10 cellular contexts compared by ENCODE assay signal in genomic region chr12:54723653-54724256, GRCh38.
DNase-seq lines count a peak whose midpoint lies in the region; ATAC-seq and TF ChIP-seq lines count a peak whose summit lies in the region.
"Had no signal": no experiment of that assay in that cellular context is flagged by ENCODE, and none has a peak within 500 bp of the region (broad histone marks: within the 10 kb centered on the region; RNA-seq: fewer than 3 reads in every experiment).

No MANE protein-coding gene starts in this region.

- H3K9me3 ChIP-seq in adrenal gland (replicated peaks in 1 of 3), result no peaks in the 10 kb centered on the region
- H3K9me3 ChIP-seq: neutrophil, SJSA1 had no signal

- H3K4me3 Mint-ChIP-seq in memory B cell, result no peak overlapping the region
- no peak overlapping the region for H3K4me3 Mint-ChIP-seq in activated T-helper 2 cell treated with anti-CD3 and anti-CD28 coated beads, Interferon-gamma antibody, Interleukin-2, Interleukin-4, amounts not matched to agents 10 μg/mL and 5 μg/mL and 100 μg/mL, durations not matched to agents 14 hours and 24 hours and 36 hours (ENCODE audit: low read depth)

- H3K9me3 Mint-ChIP-seq in memory B cell, result no peaks in the 10 kb centered on the region
- no peaks in the 10 kb centered on the region for H3K9me3 Mint-ChIP-seq in activated T-helper 2 cell treated with anti-CD3 and anti-CD28 coated beads, Interferon-gamma antibody, Interleukin-2, Interleukin-4, amounts not matched to agents 10 μg/mL and 5 μg/mL and 100 μg/mL, durations not matched to agents 14 hours and 24 hours and 36 hours

- H3K4me1 ChIP-seq in adrenal gland (replicated peaks in 1 of 2), result no peaks in the 10 kb centered on the region
- H3K4me1 ChIP-seq: SJSA1 had no signal

- peak; percentile 77 for TF ChIP-seq CTCF in LNCAP (IDR thresholded peaks at IDR 0.05)
- peak; percentile 25 to 52 (median 34) for TF ChIP-seq CTCF in adrenal gland (IDR thresholded peaks at IDR 0.05)

- H3K36me3 Mint-ChIP-seq in memory B cell, result no peaks in the 10 kb centered on the region
- no peaks in the 10 kb centered on the region for H3K36me3 Mint-ChIP-seq in activated T-helper 2 cell treated with anti-CD3 and anti-CD28 coated beads, Interferon-gamma antibody, Interleukin-2, Interleukin-4, amounts not matched to agents 10 μg/mL and 5 μg/mL and 100 μg/mL, durations not matched to agents 14 hours and 24 hours and 36 hours (ENCODE audit: low read depth)

- peaks cover 4% of the 10 kb centered on the region for H3K4me1 Mint-ChIP-seq in memory B cell
- peaks cover 7% of the 10 kb centered on the region for H3K4me1 Mint-ChIP-seq in activated T-helper 2 cell treated with anti-CD3 and anti-CD28 coated beads, Interferon-gamma antibody, Interleukin-2, Interleukin-4, amounts not matched to agents 10 μg/mL and 5 μg/mL and 100 μg/mL, durations not matched to agents 14 hours and 24 hours and 36 hours (ENCODE audit: low read depth)

- H3K36me3 ChIP-seq in adrenal gland (replicated peaks in 1 of 2), result no peaks in the 10 kb centered on the region
- H3K36me3 ChIP-seq: neutrophil, SJSA1 had no signal

- no peak overlapping the region for H3K27ac Mint-ChIP-seq in memory B cell
- no peak overlapping the region for H3K27ac Mint-ChIP-seq in activated T-helper 2 cell treated with anti-CD3 and anti-CD28 coated beads, Interferon-gamma antibody, Interleukin-2, Interleukin-4, amounts not matched to agents 10 μg/mL and 5 μg/mL and 100 μg/mL, durations not matched to agents 14 hours and 24 hours and 36 hours

- ATAC-seq in GM18498 (IDR thresholded peaks at IDR 0.05; ENCODE audit: unreplicated experiment) (peak; percentile 61), memory B cell (ENCODE audit: low read depth) (peak; percentile 37)

- DNase-seq in CD1c-positive myeloid dendritic cell (ENCODE audit: extremely low spot score) (peak; percentile 57), adrenal gland (peak in 2 of 7 donors; percentile 16 to 25), memory B cell (ENCODE audit: low spot score in 2 of 2) (peak in 1 of 2 donors; percentile 22), cerebellar cortex (ENCODE audit: low spot score) (no peak), HK-2 (ENCODE audit: unreplicated experiment) (no peak)
- DNase-seq in activated T-helper 2 cell treated with anti-CD3 and anti-CD28 coated beads, Interferon-gamma antibody, Interleukin-2, Interleukin-4, amounts not matched to agents 10 μg/mL and 5 μg/mL and 100 μg/mL, durations not matched to agents 14 hours and 24 hours and 36 hours (ENCODE audit: low spot score), result no peak

- H3K4me3 ChIP-seq in adrenal gland, result no peak overlapping the region
- H3K4me3 ChIP-seq: SJSA1 had no signal

- no peaks in the 10 kb centered on the region for H3K27me3 ChIP-seq in adrenal gland

- TF ChIP-seq POLR2A in adrenal gland (IDR thresholded peaks at IDR 0.05), result no peak

- WGBS in adrenal gland, 4 donors, result 56 to 64% (median 59%) methylated on average over 2 of the region's 2 CpGs

- H3K27me3 Mint-ChIP-seq in memory B cell, result peaks cover 14% of the 10 kb centered on the region
- H3K27me3 Mint-ChIP-seq in activated T-helper 2 cell treated with anti-CD3 and anti-CD28 coated beads, Interferon-gamma antibody, Interleukin-2, Interleukin-4, amounts not matched to agents 10 μg/mL and 5 μg/mL and 100 μg/mL, durations not matched to agents 14 hours and 24 hours and 36 hours (ENCODE audit: low read depth), result peaks cover 41% of the 10 kb centered on the region

- intact Hi-C loops in adrenal gland (cut with DNase I), result no loop called here
- intact Hi-C loops in activated T-helper 2 cell treated with anti-CD3 and anti-CD28 coated beads, Interferon-gamma antibody, Interleukin-2, Interleukin-4, amounts not matched to agents 10 μg/mL and 5 μg/mL and 100 μg/mL, durations not matched to agents 14 hours and 24 hours and 36 hours (cut with micrococcal nuclease), result no loop called here

- no peak overlapping the region for H3K27ac ChIP-seq in adrenal gland
- H3K27ac ChIP-seq: neutrophil, SJSA1 had no signal
